8 cellular contexts compared by ENCODE assay signal in the genomic region with DNA sequence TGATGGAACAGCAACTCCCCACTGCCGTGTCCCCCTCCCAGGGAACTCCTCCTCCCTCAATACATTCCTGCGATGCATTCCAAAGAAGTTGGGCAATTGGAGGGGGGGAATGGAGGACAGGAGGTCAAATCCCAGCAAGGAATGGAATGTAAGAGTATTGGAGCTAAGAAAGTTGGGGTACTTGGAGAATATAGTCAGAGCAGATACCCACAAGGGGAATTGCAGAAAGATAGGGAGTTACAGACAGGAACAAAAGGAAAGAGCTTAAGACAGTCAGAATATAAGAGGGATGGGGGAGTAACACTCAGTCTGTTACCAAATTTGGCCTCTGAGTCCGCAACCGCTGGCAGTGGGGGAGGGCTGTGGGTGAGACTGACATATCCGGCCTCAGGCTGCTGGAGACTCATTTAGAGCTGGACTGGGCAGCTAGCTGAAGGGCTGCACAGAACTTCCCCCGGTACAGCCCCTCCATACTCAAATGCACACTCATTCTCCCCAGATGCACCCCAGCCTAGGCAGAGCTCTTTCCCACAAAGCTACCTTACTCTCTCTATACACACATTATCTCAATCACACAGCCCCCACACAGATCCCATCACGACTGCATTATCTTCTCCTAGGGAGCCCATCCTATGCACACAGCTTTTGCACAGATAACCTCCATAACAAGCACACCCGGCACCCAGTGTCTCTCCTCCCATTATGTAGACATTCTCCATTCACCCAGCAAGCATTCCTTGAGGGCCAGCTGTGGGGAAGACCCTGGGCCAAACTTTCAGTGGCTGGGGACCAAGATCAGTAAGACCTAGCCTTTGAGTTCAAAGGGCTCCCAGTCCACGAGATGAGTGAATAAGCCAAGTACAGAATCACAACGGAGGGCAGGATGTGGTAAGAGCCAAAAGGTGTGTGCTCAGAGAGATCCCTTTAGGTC. TPM values are rescaled to one million over a fixed set of nuclear protein-coding genes. Genes with fewer than 3 reads are reported as not detected.
DNase-seq lines count a peak whose midpoint lies in the region; ATAC-seq, FAIRE-seq and TF ChIP-seq lines count a peak whose summit lies in the region.

No MANE protein-coding gene starts in this region.

- no peaks in the 10 kb centered on the region for H3K9me3 ChIP-seq in Caco-2
- no peaks in the 10 kb centered on the region for H3K9me3 ChIP-seq in cardiac muscle cell (ENCODE audit: low read depth)
- no peaks in the 10 kb centered on the region for H3K9me3 ChIP-seq in psoas muscle

- no peaks in the 10 kb centered on the region for H3K27me3 Mint-ChIP-seq in Caco-2 (ENCODE audit: insufficient read depth, unreplicated experiment)
- no peaks in the 10 kb centered on the region for H3K27me3 Mint-ChIP-seq in activated CD8-positive, alpha-beta T cell treated with anti-CD3 and anti-CD28 coated beads, Interleukin-2, amount 10 ng/mL, durations not matched to agents 7 days and 5 days (ENCODE audit: low read depth)

- intact Hi-C loops in Caco-2 (cut with micrococcal nuclease; ENCODE audit: unreplicated experiment), result loop anchor here (1.0 kb wide), 1 partner anchor 67 kb away; no protein-coding TSS in a partner anchor
- intact Hi-C loops in psoas muscle (cut with DNase I), result loop anchor here (2.0 kb wide), 1 partner anchor 38 kb away; no protein-coding TSS in a partner anchor

- POLR2A ChIA-PET in Caco-2 (lab: Charles Lee), result interaction anchor here (0.5 to 2.8 kb wide), 23 partner anchors 17 to 1063 kb away, joined by 3 to 32 read pairs (median 4); a partner anchor contains a TSS
- POLR2A ChIA-PET in activated CD8-positive, alpha-beta T cell treated with anti-CD3 and anti-CD28 coated beads, Interleukin-2, amount 10 ng/mL, durations not matched to agents 7 days and 5 days (lab: Charles Lee), result interaction anchor here (0.5 to 1.6 kb wide), 10 partner anchors 9 to 740 kb away, joined by 3 to 9 read pairs (median 3); a partner anchor contains a TSS

- no peaks in the 10 kb centered on the region for H3K4me1 Mint-ChIP-seq in Caco-2 (ENCODE audit: low read depth, unreplicated experiment)
- H3K4me1 Mint-ChIP-seq in activated CD8-positive, alpha-beta T cell treated with anti-CD3 and anti-CD28 coated beads, Interleukin-2, amount 10 ng/mL, durations not matched to agents 7 days and 5 days (ENCODE audit: low read depth), result peaks cover 8% of the 10 kb centered on the region

- H3K27ac ChIP-seq in cardiac muscle cell, result peak overlapping the region; percentile 100
- H3K27ac ChIP-seq in psoas muscle, result peak overlapping the region; percentile 98

- no peak overlapping the region for H3K27ac Mint-ChIP-seq in Caco-2 (ENCODE audit: unreplicated experiment)
- H3K27ac Mint-ChIP-seq in activated CD8-positive, alpha-beta T cell treated with anti-CD3 and anti-CD28 coated beads, Interleukin-2, amount 10 ng/mL, durations not matched to agents 7 days and 5 days, result no peak overlapping the region

- FAIRE-seq in HTR-8/SVneo (lab: Jason Lieb, UNC), result no peak

- no peaks in the 10 kb centered on the region for H3K9me3 Mint-ChIP-seq in Caco-2 (ENCODE audit: unreplicated experiment)
- no peaks in the 10 kb centered on the region for H3K9me3 Mint-ChIP-seq in activated CD8-positive, alpha-beta T cell treated with anti-CD3 and anti-CD28 coated beads, Interleukin-2, amount 10 ng/mL, durations not matched to agents 7 days and 5 days (ENCODE audit: insufficient read depth)

- CTCF ChIA-PET in Caco-2 (lab: Charles Lee), result interaction anchor here (0.6 to 3.3 kb wide), 15 partner anchors 8 to 657 kb away, joined by 3 to 33 read pairs (median 5); a partner anchor contains a TSS
- CTCF ChIA-PET in activated CD8-positive, alpha-beta T cell treated with anti-CD3 and anti-CD28 coated beads, Interleukin-2, amount 10 ng/mL, durations not matched to agents 7 days and 5 days (lab: Charles Lee), result interaction anchor here (0.7 to 23.9 kb wide), 27 partner anchors 10 to 237 kb away, joined by 3 to 209 read pairs (median 6); a partner anchor contains a TSS

- H3K4me3 ChIP-seq in Caco-2 (ENCODE audit: low read depth, low read length) (peak overlapping the region; percentile 34), cardiac muscle cell (peak overlapping the region; percentile 11), psoas muscle (peak overlapping the region; percentile 82)

- H3K4me3 Mint-ChIP-seq in Caco-2 (ENCODE audit: unreplicated experiment), result no peak overlapping the region
- no peak overlapping the region for H3K4me3 Mint-ChIP-seq in activated CD8-positive, alpha-beta T cell treated with anti-CD3 and anti-CD28 coated beads, Interleukin-2, amount 10 ng/mL, durations not matched to agents 7 days and 5 days

- BruUV-seq in Caco-2 (replicated peaks; lab: Mats Ljungman, UMichigan), result TSS peak; percentile 31

- H3K4me1 ChIP-seq in Caco-2 (peaks cover 52% of the 10 kb centered on the region), cardiac muscle cell (ENCODE audit: low read depth) (peaks cover 49% of the 10 kb centered on the region), psoas muscle (peaks cover 49% of the 10 kb centered on the region)

- H3K36me3 Mint-ChIP-seq in Caco-2 (ENCODE audit: insufficient read depth, unreplicated experiment), result peaks cover 49% of the 10 kb centered on the region
- H3K36me3 Mint-ChIP-seq in activated CD8-positive, alpha-beta T cell treated with anti-CD3 and anti-CD28 coated beads, Interleukin-2, amount 10 ng/mL, durations not matched to agents 7 days and 5 days (ENCODE audit: low read depth), result peaks cover 32% of the 10 kb centered on the region

- WGBS in psoas muscle, 3 donors, result 4 to 9% (median 5%) methylated on average over 10 of the region's 10 CpGs

- peak; percentile 10 for ATAC-seq in activated CD8-positive, alpha-beta T cell treated with anti-CD3 and anti-CD28 coated beads, Interleukin-2, amount 10 ng/mL, durations not matched to agents 7 days and 5 days
- ATAC-seq in psoas muscle (peak; percentile 53 to 65 (median 60)), GM19324 (IDR thresholded peaks at IDR 0.05; ENCODE audit: low FRiP score, unreplicated experiment) (no peak), HG03108 (IDR thresholded peaks at IDR 0.05; ENCODE audit: unreplicated experiment) (no peak)

- peak; percentile 88 to 92 for DNase-seq in Caco-2
- DNase-seq in HTR-8/SVneo (ENCODE audit: insufficient read length, low spot score), result peak; percentile 53
- DNase-seq in activated CD8-positive, alpha-beta T cell treated with anti-CD3 and anti-CD28 coated beads, Interleukin-2, amount 10 ng/mL, durations not matched to agents 7 days and 5 days, result peak; percentile 71
- DNase-seq in cardiac muscle cell (ENCODE audit: low read depth in 1 of 2, low spot score in 1 of 2), result peak; percentile 90 to 97
- peak; percentile 83 to 89 for DNase-seq in psoas muscle
- no peak for DNase-seq in NCI-H345 (lab: John Stamatoyannopoulos, UW)

- H3K27me3 ChIP-seq in Caco-2 (replicated peaks; ENCODE audit: control insufficient read depth, insufficient read depth, low read length) (no peaks in the 10 kb centered on the region), cardiac muscle cell (no peaks in the 10 kb centered on the region), psoas muscle (ENCODE audit: insufficient read depth in 3 of 3, low read length in 2 of 3) (no peaks in the 10 kb centered on the region)

- H3K36me3 ChIP-seq in Caco-2 (ENCODE audit: control insufficient read depth, insufficient read depth, low read length), result peaks cover 5% of the 10 kb centered on the region
- H3K36me3 ChIP-seq in cardiac muscle cell, result peaks cover 26% of the 10 kb centered on the region
- H3K36me3 ChIP-seq in psoas muscle (ENCODE audit: insufficient read depth in 1 of 2, low read depth in 1 of 2), result peaks cover 17 to 36% of the 10 kb centered on the region in 2 donors

- no peak for TF ChIP-seq CTCF in Caco-2 (IDR thresholded peaks at IDR 0.05; ENCODE audit: insufficient read depth in 1 of 2, low read depth in 1 of 2, low read length in 1 of 2, severe bottlenecking in 1 of 2, unreplicated experiment in 1 of 2)
- TF ChIP-seq CTCF in cardiac muscle cell (IDR thresholded peaks at IDR 0.05; ENCODE audit: low read depth, low read length), result no peak
- no peak for TF ChIP-seq CTCF in psoas muscle (IDR thresholded peaks at IDR 0.05)

RNA-seq across cellular contexts. Expression of a gene that starts 3.7 kb away (rescaled TPM):
- total RNA-seq in Caco-2 (2022) (147 and 165 TPM in 2 replicates), cardiac muscle cell (172 and 178 TPM in 2 replicates), psoas muscle (100 to 1,000 TPM; 146 to 212 (median 152) TPM)
- total RNA-seq in activated CD8-positive, alpha-beta T cell treated with anti-CD3 and anti-CD28 coated beads, Interleukin-2, amount 10 ng/mL, durations not matched to agents 7 days and 5 days, result 100 to 1,000 TPM; 448 to 450 TPM
- polyA plus RNA-seq in cardiac muscle cell (96.0 and 98.0 TPM in 2 replicates), psoas muscle (100 to 1,000 TPM in 1 of 3 donors, 10 to 100 TPM in 2; 88.2 to 320 (median 96.5) TPM)

RNA-seq across cellular contexts. Expression of a gene that starts 4.2 kb away (rescaled TPM):
- 50.4 and 54.1 TPM in 2 replicates for total RNA-seq in Caco-2 (2022)
- 10 to 100 TPM; 21.6 to 21.7 TPM for total RNA-seq in activated CD8-positive, alpha-beta T cell treated with anti-CD3 and anti-CD28 coated beads, Interleukin-2, amount 10 ng/mL, durations not matched to agents 7 days and 5 days
- total RNA-seq in cardiac muscle cell, result 45.7 and 51.5 TPM in 2 replicates
- 62.3 and 84.2 TPM in 2 replicates for polyA plus RNA-seq in cardiac muscle cell
- 10 to 100 TPM; 16.1 to 22.4 (median 20.5) TPM for total RNA-seq in psoas muscle
- 10 to 100 TPM; 20.9 to 55.1 (median 27.8) TPM for polyA plus RNA-seq in psoas muscle

RNA-seq across cellular contexts. Expression of a gene that starts 20.7 kb away (rescaled TPM):
- 108 and 111 TPM in 2 replicates for total RNA-seq in Caco-2 (2022)
- total RNA-seq in activated CD8-positive, alpha-beta T cell treated with anti-CD3 and anti-CD28 coated beads, Interleukin-2, amount 10 ng/mL, durations not matched to agents 7 days and 5 days, result 10 to 100 TPM; 52.6 to 56.4 TPM
- total RNA-seq in cardiac muscle cell, result 132 and 157 TPM in 2 replicates
- 135 and 140 TPM in 2 replicates for polyA plus RNA-seq in cardiac muscle cell
- total RNA-seq in psoas muscle, result 10 to 100 TPM; 36.1 to 83.6 (median 50.1) TPM
- 100 to 1,000 TPM in 1 of 3 donors, 10 to 100 TPM in 2; 47.0 to 107 (median 47.4) TPM for polyA plus RNA-seq in psoas muscle

RNA-seq across cellular contexts. Expression of a gene that starts 20.8 kb away (rescaled TPM):
- total RNA-seq in Caco-2 (2022) (25.0 and 27.1 TPM in 2 replicates), cardiac muscle cell (24.1 and 30.4 TPM in 2 replicates), psoas muscle (10 to 100 TPM; 32.3 to 51.0 (median 37.4) TPM)
- 10 to 100 TPM; 22.1 to 22.9 TPM for total RNA-seq in activated CD8-positive, alpha-beta T cell treated with anti-CD3 and anti-CD28 coated beads, Interleukin-2, amount 10 ng/mL, durations not matched to agents 7 days and 5 days
- polyA plus RNA-seq in cardiac muscle cell (17.9 and 21.8 TPM in 2 replicates), psoas muscle (10 to 100 TPM; 10.7 to 34.6 (median 24.0) TPM)

RNA-seq across cellular contexts. Expression of a gene that starts 25.8 kb away (rescaled TPM):
- total RNA-seq in Caco-2 (2022), result not detected in 2 replicates
- total RNA-seq in activated CD8-positive, alpha-beta T cell treated with anti-CD3 and anti-CD28 coated beads, Interleukin-2, amount 10 ng/mL, durations not matched to agents 7 days and 5 days, result under 1 TPM; 0.61 to 0.89 TPM
- not detected in 2 replicates for total RNA-seq in cardiac muscle cell
- polyA plus RNA-seq in cardiac muscle cell, result not detected in 2 replicates
- not detected for total RNA-seq in psoas muscle
- polyA plus RNA-seq in psoas muscle, result 1 to 10 TPM in 1 of 3 donors, under 1 TPM in 1, not detected in 1; 0.16 to 1.2 TPM

Comparison
In these comparisons a context has a peak if more than half of its experiments do, and no peak if none do; other contexts are left out.
1. H3K4me3 ChIP-seq: peak in every context shown above with its lines; median percentile 82 in psoas muscle; 34 in Caco-2; 11 in cardiac muscle cell.
2. ATAC-seq: peak in activated CD8-positive, alpha-beta T cell treated with anti-CD3 and anti-CD28 coated beads, Interleukin-2, amount 10 ng/mL, durations not matched to agents 7 days and 5 days (single experiment) and psoas muscle (4 of 4); none in GM19324 (single experiment) and HG03108 (single experiment).